Comparison of ENCODE assay signal across 20 cellular contexts in genomic region chr2:189199797-189200196, GRCh38.
"Had no signal": no experiment of that assay in that cellular context is flagged by ENCODE, and none has a peak within 500 bp of the region (broad histone marks: within the 10 kb centered on the region; RNA-seq: fewer than 3 reads in every experiment).

No MANE protein-coding gene starts in this region.

- H3K36me3 Mint-ChIP-seq: immature natural killer cell; memory B cell; stimulated activated naive B cell treated with anti-CD40 and anti-IgM and Interleukin-4, amounts not matched to agents 10 μg/mL and 1 μg/mL and 100 μg/mL, for 72 hours had no signal

- H3K4me3 ChIP-seq: esophagus muscularis mucosa, left ventricle myocardium inferior, lower lobe of right lung, testis, tibial nerve, upper lobe of right lung, vagina had no signal

- H3K27ac Mint-ChIP-seq: immature natural killer cell; memory B cell; naive thymus-derived CD4-positive, alpha-beta T cell; stimulated activated naive B cell treated with anti-CD40 and anti-IgM and Interleukin-4, amounts not matched to agents 10 μg/mL and 1 μg/mL and 100 μg/mL, for 72 hours; stimulated activated naive CD8-positive, alpha-beta T cell treated with anti-CD3 and anti-CD28 coated beads, Interleukin-15, amount 100 ng/mL, for 72 hours had no signal

- H3K9me3 Mint-ChIP-seq: memory B cell; stimulated activated naive CD8-positive, alpha-beta T cell treated with anti-CD3 and anti-CD28 coated beads, Interleukin-15, amount 100 ng/mL, for 72 hours had no signal

- H3K9me3 ChIP-seq: esophagus muscularis mucosa, left ventricle myocardium inferior, lower lobe of right lung, testis, tibial nerve, upper lobe of right lung, vagina had no signal

- H3K27ac ChIP-seq: esophagus muscularis mucosa, foreskin keratinocyte, left ventricle myocardium inferior, lower lobe of right lung, testis, tibial nerve, upper lobe of right lung, vagina had no signal

- H3K27me3 ChIP-seq: esophagus muscularis mucosa, foreskin keratinocyte, testis, tibial nerve, upper lobe of right lung, vagina had no signal

- H3K4me1 ChIP-seq: esophagus muscularis mucosa, left ventricle myocardium inferior, lower lobe of right lung, testis, upper lobe of right lung, vagina had no signal

- DNase-seq: effector memory CD4-positive, alpha-beta T cell; foreskin keratinocyte; immature natural killer cell; left cardiac atrium; left ventricle myocardium inferior; lower lobe of right lung; midbrain; naive thymus-derived CD4-positive, alpha-beta T cell; posterior cingulate gyrus; stimulated activated CD4-positive, alpha-beta T cell treated with anti-CD3 and anti-CD28 coated beads, Interleukin-2, amount 100 ng/mL, for 24 hours; stimulated activated CD4-positive, alpha-beta T cell treated with anti-CD3 and anti-CD28 coated beads, Interleukin-4, amount 100 ng/mL, for 4 hours; stimulated activated naive B cell treated with anti-CD40 and anti-IgM and Interleukin-4, amounts not matched to agents 10 μg/mL and 1 μg/mL and 100 μg/mL, for 72 hours; stimulated activated naive CD8-positive, alpha-beta T cell treated with anti-CD3 and anti-CD28 coated beads, Interleukin-15, amount 100 ng/mL, for 72 hours; testis; upper lobe of right lung had no signal

- H3K27me3 Mint-ChIP-seq: memory B cell; naive thymus-derived CD4-positive, alpha-beta T cell; stimulated activated naive B cell treated with anti-CD40 and anti-IgM and Interleukin-4, amounts not matched to agents 10 μg/mL and 1 μg/mL and 100 μg/mL, for 72 hours; stimulated activated naive CD8-positive, alpha-beta T cell treated with anti-CD3 and anti-CD28 coated beads, Interleukin-15, amount 100 ng/mL, for 72 hours had no signal

- ATAC-seq: foreskin keratinocyte; left cardiac atrium; lower lobe of right lung; naive thymus-derived CD4-positive, alpha-beta T cell; sciatic nerve; stimulated activated naive B cell treated with anti-CD40 and anti-IgM and Interleukin-4, amounts not matched to agents 10 μg/mL and 1 μg/mL and 100 μg/mL, for 72 hours; stimulated activated naive CD8-positive, alpha-beta T cell treated with anti-CD3 and anti-CD28 coated beads, Interleukin-15, amount 100 ng/mL, for 72 hours; upper lobe of right lung had no signal

- H3K36me3 ChIP-seq: esophagus muscularis mucosa, left ventricle myocardium inferior, lower lobe of right lung, tibial nerve, upper lobe of right lung, vagina had no signal

- H3K4me3 Mint-ChIP-seq: immature natural killer cell; memory B cell; naive thymus-derived CD4-positive, alpha-beta T cell; stimulated activated naive B cell treated with anti-CD40 and anti-IgM and Interleukin-4, amounts not matched to agents 10 μg/mL and 1 μg/mL and 100 μg/mL, for 72 hours; stimulated activated naive CD8-positive, alpha-beta T cell treated with anti-CD3 and anti-CD28 coated beads, Interleukin-15, amount 100 ng/mL, for 72 hours had no signal

- H3K4me1 Mint-ChIP-seq: immature natural killer cell; memory B cell; stimulated activated naive B cell treated with anti-CD40 and anti-IgM and Interleukin-4, amounts not matched to agents 10 μg/mL and 1 μg/mL and 100 μg/mL, for 72 hours had no signal
